1 cellular context compared by ENCODE assay signal in genomic region chr20:36924167-36925045, GRCh38.
TF ChIP-seq lines count a peak whose summit lies in the region.

No MANE protein-coding gene starts in this region.

TF ChIP-seq in K562, 482 proteins besides CTCF, POLR2A, EP300 and RAD21 (continued from another document and continues in another):
- TF ChIP-seq ZNF518B (CRISPR knock-in tag; IDR thresholded peaks at IDR 0.05) (no peak), BRD4 (IDR thresholded peaks at IDR 0.05) (no peak), PHF8 (IDR thresholded peaks at IDR 0.05; ENCODE audit: borderline replicate concordance, low read length) (no peak), BHLHE40 (IDR thresholded peaks at IDR 0.05; ENCODE audit: low read length) (no peak), HNRNPK (IDR thresholded peaks at IDR 0.05; ENCODE audit: low read depth, low read length, poor library complexity, severe bottlenecking) (no peak), ZNF655 (CRISPR knock-in tag; IDR thresholded peaks at IDR 0.05) (no peak), ZBTB34 (CRISPR knock-in tag; IDR thresholded peaks at IDR 0.05) (no peak), ZNF124 (CRISPR knock-in tag; IDR thresholded peaks at IDR 0.05) (no peak), E2F4 (CRISPR knock-in tag; IDR thresholded peaks at IDR 0.05; ENCODE audit: low read depth) (no peak), SETDB1 (IDR thresholded peaks at IDR 0.05; ENCODE audit: low read length) (no peak), ZBTB7A (IDR thresholded peaks at IDR 0.05; ENCODE audit: borderline replicate concordance, control insufficient read depth, low read depth, low read length) (no peak), POLR2H (tag; IDR thresholded peaks at IDR 0.05; ENCODE audit: low read depth) (no peak), CBX2 (IDR thresholded peaks at IDR 0.05; ENCODE audit: insufficient read depth, low read length, poor library complexity, severe bottlenecking) (no peak), SP2 (IDR thresholded peaks at IDR 0.05; ENCODE audit: extremely low read depth, low read depth, low read length, poor library complexity, severe bottlenecking) (no peak), HDAC8 (tag; IDR thresholded peaks at IDR 0.05) (no peak), MCM5 (IDR thresholded peaks at IDR 0.05; ENCODE audit: low read depth) (0 out of 2 replicates have a peak, but pooled peaks have one; percentile 68), DDX20 (tag; IDR thresholded peaks at IDR 0.05; ENCODE audit: low read depth) (no peak), PREB (CRISPR knock-in tag; IDR thresholded peaks at IDR 0.05) (no peak), ZMIZ1 (IDR thresholded peaks at IDR 0.05; ENCODE audit: low read depth in 2 of 2, low read length in 2 of 2) (no peak), NFIC (IDR thresholded peaks at IDR 0.05) (peak; percentile 44), GTF2E2 (tag; IDR thresholded peaks at IDR 0.05) (no peak), HCFC1 (IDR thresholded peaks at IDR 0.05; ENCODE audit: low read depth, low read length) (no peak), KLF16 (IDR thresholded peaks at IDR 0.05) (no peak), ERF (CRISPR knock-in tag; IDR thresholded peaks at IDR 0.05) (no peak), PHF20 (IDR thresholded peaks at IDR 0.05; ENCODE audit: partially characterized antibody) (no peak), GTF2F1 (IDR thresholded peaks at IDR 0.05; ENCODE audit: low read depth, low read length) (no peak), POLR3G (IDR thresholded peaks at IDR 0.05; ENCODE audit: extremely low read depth, insufficient read length, insufficient replicate concordance) (no peak), ZNF75A (CRISPR knock-in tag; IDR thresholded peaks at IDR 0.05) (no peak), SOX6 (IDR thresholded peaks at IDR 0.05) (peak; percentile 63), NFE2 (IDR thresholded peaks at IDR 0.05; ENCODE audit: low read depth) (peak; percentile 60), ZKSCAN3 (CRISPR knock-in tag; IDR thresholded peaks at IDR 0.05) (no peak), CEBPB (tag; IDR thresholded peaks at IDR 0.05) (no peak), MITF (IDR thresholded peaks at IDR 0.05) (no peak), NFYB (IDR thresholded peaks at IDR 0.05; ENCODE audit: extremely low read depth, insufficient read length) (no peak), CREB1 (IDR thresholded peaks at IDR 0.05) (no peak), CREB1 (CRISPR knock-in tag; IDR thresholded peaks at IDR 0.05) (no peak), TCF3 (CRISPR knock-in tag; IDR thresholded peaks at IDR 0.05) (peak; percentile 82), SRF (CRISPR knock-in tag; IDR thresholded peaks at IDR 0.05) (peak in 1 of 2 experiments; percentile 22; a peak in 1 of 4 replicates), EWSR1 (IDR thresholded peaks at IDR 0.05; ENCODE audit: borderline replicate concordance, low read depth, partially characterized antibody) (no peak), SRSF3 (IDR thresholded peaks at IDR 0.05; ENCODE audit: insufficient read depth, low read length) (no peak), NBN (IDR thresholded peaks at IDR 0.05; ENCODE audit: low read depth) (peak; percentile 86), CBFA2T3 (IDR thresholded peaks at IDR 0.05) (peak; percentile 76), JUND (IDR thresholded peaks at IDR 0.05; ENCODE audit: borderline replicate concordance, low read depth, low read length) (no peak), JUND (tag; IDR thresholded peaks at IDR 0.05; ENCODE audit: borderline replicate concordance, low read depth, low read length) (no peak), MTF1 (CRISPR knock-in tag; IDR thresholded peaks at IDR 0.05; ENCODE audit: borderline replicate concordance) (no peak), NR2F6 (CRISPR knock-in tag; IDR thresholded peaks at IDR 0.05) (no peak), THRA (IDR thresholded peaks at IDR 0.05) (no peak), NR2C1 (IDR thresholded peaks at IDR 0.05) (no peak), NR2C1 (tag; IDR thresholded peaks at IDR 0.05) (no peak), STAG1 (CRISPR knock-in tag; IDR thresholded peaks at IDR 0.05; ENCODE audit: borderline replicate concordance) (no peak), YBX1 (IDR thresholded peaks at IDR 0.05) (no peak), CAMTA2 (CRISPR knock-in tag; conservative IDR thresholded peaks at IDR 0.05) (no peak), FOXP1 (CRISPR knock-in tag; IDR thresholded peaks at IDR 0.05) (no peak), UBTF (IDR thresholded peaks at IDR 0.05; ENCODE audit: borderline replicate concordance in 1 of 2, low read depth in 2 of 2, low read length in 2 of 2) (no peak), NR2C2 (CRISPR knock-in tag; IDR thresholded peaks at IDR 0.05) (no peak), NR2C2 (tag; IDR thresholded peaks at IDR 0.05) (no peak), PYGO2 (tag; IDR thresholded peaks at IDR 0.05) (no peak), POLR3A (IDR thresholded peaks at IDR 0.05; ENCODE audit: borderline replicate concordance, extremely low read depth, insufficient read depth, insufficient read length) (no peak)
